ENCODE assay signal across 2 cellular contexts in the genomic region with DNA sequence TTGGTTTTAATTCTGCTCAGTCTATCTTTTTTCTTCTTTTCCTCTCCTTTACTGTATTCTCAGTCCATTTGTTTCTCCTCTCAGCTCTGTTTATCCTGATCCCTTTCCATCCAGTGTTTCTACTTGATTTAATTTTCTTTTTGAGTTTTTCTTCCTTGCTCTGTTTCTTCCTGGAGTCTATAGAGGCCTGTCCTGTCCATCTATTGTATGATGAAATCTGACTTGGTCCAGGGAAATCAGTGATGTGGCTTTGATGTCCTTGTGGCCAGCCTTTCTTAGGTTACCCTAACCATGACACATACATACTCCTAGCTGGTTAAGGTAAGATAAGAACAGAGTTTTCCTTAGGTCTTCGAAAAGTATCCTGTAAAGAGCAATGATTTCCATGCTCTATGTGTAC.
TF ChIP-seq lines count a peak whose summit lies in the region.

No MANE protein-coding gene starts in this region.

TF ChIP-seq in IMR-90, 13 proteins besides CTCF, POLR2A, EP300 and RAD21:
- 0 out of 2 replicates have a peak, but pooled peaks have one; percentile 1 for TF ChIP-seq CEBPB (IDR thresholded peaks at IDR 0.05; ENCODE audit: low read depth, low read length)
- TF ChIP-seq, protein P1, sequence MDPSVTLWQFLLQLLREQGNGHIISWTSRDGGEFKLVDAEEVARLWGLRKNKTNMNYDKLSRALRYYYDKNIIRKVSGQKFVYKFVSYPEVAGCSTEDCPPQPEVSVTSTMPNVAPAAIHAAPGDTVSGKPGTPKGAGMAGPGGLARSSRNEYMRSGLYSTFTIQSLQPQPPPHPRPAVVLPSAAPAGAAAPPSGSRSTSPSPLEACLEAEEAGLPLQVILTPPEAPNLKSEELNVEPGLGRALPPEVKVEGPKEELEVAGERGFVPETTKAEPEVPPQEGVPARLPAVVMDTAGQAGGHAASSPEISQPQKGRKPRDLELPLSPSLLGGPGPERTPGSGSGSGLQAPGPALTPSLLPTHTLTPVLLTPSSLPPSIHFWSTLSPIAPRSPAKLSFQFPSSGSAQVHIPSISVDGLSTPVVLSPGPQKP (IDR thresholded peaks at IDR 0.05; ENCODE audit: borderline replicate concordance, low read depth, low read length), result no peak

TF ChIP-seq in K562, 482 proteins besides CTCF, POLR2A, EP300 and RAD21 (continues in another document):
- TF ChIP-seq, protein P2, sequence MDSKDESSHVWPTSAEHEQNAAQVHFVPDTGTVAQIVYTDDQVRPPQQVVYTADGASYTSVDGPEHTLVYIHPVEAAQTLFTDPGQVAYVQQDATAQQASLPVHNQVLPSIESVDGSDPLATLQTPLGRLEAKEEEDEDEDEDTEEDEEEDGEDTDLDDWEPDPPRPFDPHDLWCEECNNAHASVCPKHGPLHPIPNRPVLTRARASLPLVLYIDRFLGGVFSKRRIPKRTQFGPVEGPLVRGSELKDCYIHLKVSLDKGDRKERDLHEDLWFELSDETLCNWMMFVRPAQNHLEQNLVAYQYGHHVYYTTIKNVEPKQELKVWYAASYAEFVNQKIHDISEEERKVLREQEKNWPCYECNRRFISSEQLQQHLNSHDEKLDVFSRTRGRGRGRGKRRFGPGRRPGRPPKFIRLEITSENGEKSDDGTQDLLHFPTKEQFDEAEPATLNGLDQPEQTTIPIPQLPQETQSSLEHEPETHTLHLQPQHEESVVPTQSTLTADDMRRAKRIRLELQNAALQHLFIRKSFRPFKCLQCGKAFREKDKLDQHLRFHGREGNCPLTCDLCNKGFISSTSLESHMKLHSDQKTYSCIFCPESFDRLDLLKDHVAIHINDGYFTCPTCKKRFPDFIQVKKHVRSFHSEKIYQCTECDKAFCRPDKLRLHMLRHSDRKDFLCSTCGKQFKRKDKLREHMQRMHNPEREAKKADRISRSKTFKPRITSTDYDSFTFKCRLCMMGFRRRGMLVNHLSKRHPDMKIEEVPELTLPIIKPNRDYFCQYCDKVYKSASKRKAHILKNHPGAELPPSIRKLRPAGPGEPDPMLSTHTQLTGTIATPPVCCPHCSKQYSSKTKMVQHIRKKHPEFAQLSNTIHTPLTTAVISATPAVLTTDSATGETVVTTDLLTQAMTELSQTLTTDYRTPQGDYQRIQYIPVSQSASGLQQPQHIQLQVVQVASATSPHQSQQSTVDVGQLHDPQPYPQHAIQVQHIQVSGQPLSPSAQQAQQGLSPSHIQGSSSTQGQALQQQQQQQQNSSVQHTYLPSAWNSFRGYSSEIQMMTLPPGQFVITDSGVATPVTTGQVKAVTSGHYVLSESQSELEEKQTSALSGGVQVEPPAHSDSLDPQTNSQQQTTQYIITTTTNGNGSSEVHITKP (IDR thresholded peaks at IDR 0.05; ENCODE audit: partially characterized antibody), result no peak
- TF ChIP-seq DACH1 (IDR thresholded peaks at IDR 0.05; ENCODE audit: partially characterized antibody) (no peak), NELFE (IDR thresholded peaks at IDR 0.05; ENCODE audit: insufficient read depth, insufficient read length) (no peak), FOSL1 (tag; conservative IDR thresholded peaks at IDR 0.05) (peak; percentile 69; the same call in 1 of the 2 replicates), CEBPG (CRISPR knock-in tag; IDR thresholded peaks at IDR 0.05) (no peak), CEBPG (tag; conservative IDR thresholded peaks at IDR 0.05 in 1 of 2, IDR thresholded peaks at IDR 0.05 in 1 of 2) (peak; percentile 51 to 96; a peak in 3 of 4 replicates), YY1 (IDR thresholded peaks at IDR 0.05; ENCODE audit: borderline replicate concordance in 1 of 3, control insufficient read depth in 1 of 3, extremely low read depth in 1 of 3, insufficient read depth in 3 of 3, insufficient read length in 1 of 3, insufficient replicate concordance in 2 of 3, low read depth in 1 of 3, low read length in 2 of 3) (no peak), ZFP30 (CRISPR knock-in tag; IDR thresholded peaks at IDR 0.05; ENCODE audit: borderline replicate concordance) (no peak), SMAD3 (CRISPR knock-in tag; conservative IDR thresholded peaks at IDR 0.05) (no peak), NR2C2 (CRISPR knock-in tag; IDR thresholded peaks at IDR 0.05) (no peak), NR2C2 (tag; IDR thresholded peaks at IDR 0.05) (peak; percentile 46; the same call in 1 of the 2 replicates), BRD4 (IDR thresholded peaks at IDR 0.05) (no peak), BMI1 (IDR thresholded peaks at IDR 0.05; ENCODE audit: low read length) (no peak), CBX2 (IDR thresholded peaks at IDR 0.05; ENCODE audit: insufficient read depth, low read length, poor library complexity, severe bottlenecking) (no peak), POLR2G (IDR thresholded peaks at IDR 0.05; ENCODE audit: low read depth, low read length) (no peak), GABPA (tag; conservative IDR thresholded peaks at IDR 0.05; ENCODE audit: low read depth) (peak; percentile 35), NCOA1 (IDR thresholded peaks at IDR 0.05; ENCODE audit: low read depth) (no peak), KDM5B (IDR thresholded peaks at IDR 0.05; ENCODE audit: insufficient replicate concordance, low read depth, low read length) (no peak), NCOA4 (IDR thresholded peaks at IDR 0.05; ENCODE audit: partially characterized antibody) (no peak), ZFPM2 (CRISPR knock-in tag; IDR thresholded peaks at IDR 0.05) (no peak), ZNF589 (CRISPR knock-in tag; IDR thresholded peaks at IDR 0.05; ENCODE audit: low read depth) (peak; percentile 93), ZNF584 (CRISPR knock-in tag; IDR thresholded peaks at IDR 0.05; ENCODE audit: low read depth) (peak; percentile 15), DIDO1 (tag; IDR thresholded peaks at IDR 0.05; ENCODE audit: low read depth) (no peak), TARDBP (IDR thresholded peaks at IDR 0.05) (no peak), KAT8 (IDR thresholded peaks at IDR 0.05; ENCODE audit: low read depth) (no peak), ZNF431 (CRISPR knock-in tag; IDR thresholded peaks at IDR 0.05) (no peak), HNRNPK (IDR thresholded peaks at IDR 0.05; ENCODE audit: low read depth, low read length, poor library complexity, severe bottlenecking) (no peak), RBM39 (optimal IDR thresholded peaks at IDR 0.05; ENCODE audit: low read depth, low read length) (no peak), MBD2 (IDR thresholded peaks at IDR 0.05; ENCODE audit: borderline replicate concordance, low read depth) (no peak), ZSCAN32 (CRISPR knock-in tag; IDR thresholded peaks at IDR 0.05) (peak; percentile 65; the same call in 1 of the 2 replicates), STAT5B (CRISPR knock-in tag; IDR thresholded peaks at IDR 0.05) (no peak), NFIX (CRISPR knock-in tag; IDR thresholded peaks at IDR 0.05; ENCODE audit: low read depth) (no peak), SUPT5H (IDR thresholded peaks at IDR 0.05) (no peak), ELF1 (tag; IDR thresholded peaks at IDR 0.05) (no peak), MTF1 (CRISPR knock-in tag; IDR thresholded peaks at IDR 0.05; ENCODE audit: borderline replicate concordance) (no peak), SOX6 (IDR thresholded peaks at IDR 0.05) (no peak), ZFX (CRISPR knock-in tag; IDR thresholded peaks at IDR 0.05) (no peak), FOS (IDR thresholded peaks at IDR 0.05; ENCODE audit: extremely low read depth, insufficient read length) (no peak)
- TF ChIP-seq, protein P3, sequence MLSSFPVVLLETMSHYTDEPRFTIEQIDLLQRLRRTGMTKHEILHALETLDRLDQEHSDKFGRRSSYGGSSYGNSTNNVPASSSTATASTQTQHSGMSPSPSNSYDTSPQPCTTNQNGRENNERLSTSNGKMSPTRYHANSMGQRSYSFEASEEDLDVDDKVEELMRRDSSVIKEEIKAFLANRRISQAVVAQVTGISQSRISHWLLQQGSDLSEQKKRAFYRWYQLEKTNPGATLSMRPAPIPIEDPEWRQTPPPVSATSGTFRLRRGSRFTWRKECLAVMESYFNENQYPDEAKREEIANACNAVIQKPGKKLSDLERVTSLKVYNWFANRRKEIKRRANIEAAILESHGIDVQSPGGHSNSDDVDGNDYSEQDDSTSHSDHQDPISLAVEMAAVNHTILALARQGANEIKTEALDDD (IDR thresholded peaks at IDR 0.05), result peak; percentile 29; the same call in 1 of the 2 replicates
- TF ChIP-seq, protein P4, sequence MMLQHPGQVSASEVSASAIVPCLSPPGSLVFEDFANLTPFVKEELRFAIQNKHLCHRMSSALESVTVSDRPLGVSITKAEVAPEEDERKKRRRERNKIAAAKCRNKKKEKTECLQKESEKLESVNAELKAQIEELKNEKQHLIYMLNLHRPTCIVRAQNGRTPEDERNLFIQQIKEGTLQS (IDR thresholded peaks at IDR 0.05), result peak; percentile 46
- TF ChIP-seq, protein P4 (CRISPR knock-in tag; conservative IDR thresholded peaks at IDR 0.05), result no peak
- TF ChIP-seq, protein P5, sequence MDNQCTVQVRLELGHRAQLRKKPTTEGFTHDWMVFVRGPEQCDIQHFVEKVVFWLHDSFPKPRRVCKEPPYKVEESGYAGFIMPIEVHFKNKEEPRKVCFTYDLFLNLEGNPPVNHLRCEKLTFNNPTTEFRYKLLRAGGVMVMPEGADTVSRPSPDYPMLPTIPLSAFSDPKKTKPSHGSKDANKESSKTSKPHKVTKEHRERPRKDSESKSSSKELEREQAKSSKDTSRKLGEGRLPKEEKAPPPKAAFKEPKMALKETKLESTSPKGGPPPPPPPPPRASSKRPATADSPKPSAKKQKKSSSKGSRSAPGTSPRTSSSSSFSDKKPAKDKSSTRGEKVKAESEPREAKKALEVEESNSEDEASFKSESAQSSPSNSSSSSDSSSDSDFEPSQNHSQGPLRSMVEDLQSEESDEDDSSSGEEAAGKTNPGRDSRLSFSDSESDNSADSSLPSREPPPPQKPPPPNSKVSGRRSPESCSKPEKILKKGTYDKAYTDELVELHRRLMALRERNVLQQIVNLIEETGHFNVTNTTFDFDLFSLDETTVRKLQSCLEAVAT (IDR thresholded peaks at IDR 0.05), result no peak
- TF ChIP-seq, protein P6, sequence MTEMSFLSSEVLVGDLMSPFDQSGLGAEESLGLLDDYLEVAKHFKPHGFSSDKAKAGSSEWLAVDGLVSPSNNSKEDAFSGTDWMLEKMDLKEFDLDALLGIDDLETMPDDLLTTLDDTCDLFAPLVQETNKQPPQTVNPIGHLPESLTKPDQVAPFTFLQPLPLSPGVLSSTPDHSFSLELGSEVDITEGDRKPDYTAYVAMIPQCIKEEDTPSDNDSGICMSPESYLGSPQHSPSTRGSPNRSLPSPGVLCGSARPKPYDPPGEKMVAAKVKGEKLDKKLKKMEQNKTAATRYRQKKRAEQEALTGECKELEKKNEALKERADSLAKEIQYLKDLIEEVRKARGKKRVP (CRISPR knock-in tag; IDR thresholded peaks at IDR 0.05), result peak; percentile 82
- TF ChIP-seq, protein P7, sequence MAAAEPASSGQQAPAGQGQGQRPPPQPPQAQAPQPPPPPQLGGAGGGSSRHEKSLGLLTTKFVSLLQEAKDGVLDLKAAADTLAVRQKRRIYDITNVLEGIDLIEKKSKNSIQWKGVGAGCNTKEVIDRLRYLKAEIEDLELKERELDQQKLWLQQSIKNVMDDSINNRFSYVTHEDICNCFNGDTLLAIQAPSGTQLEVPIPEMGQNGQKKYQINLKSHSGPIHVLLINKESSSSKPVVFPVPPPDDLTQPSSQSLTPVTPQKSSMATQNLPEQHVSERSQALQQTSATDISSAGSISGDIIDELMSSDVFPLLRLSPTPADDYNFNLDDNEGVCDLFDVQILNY (CRISPR knock-in tag; IDR thresholded peaks at IDR 0.05), result no peak
- TF ChIP-seq, protein P8, sequence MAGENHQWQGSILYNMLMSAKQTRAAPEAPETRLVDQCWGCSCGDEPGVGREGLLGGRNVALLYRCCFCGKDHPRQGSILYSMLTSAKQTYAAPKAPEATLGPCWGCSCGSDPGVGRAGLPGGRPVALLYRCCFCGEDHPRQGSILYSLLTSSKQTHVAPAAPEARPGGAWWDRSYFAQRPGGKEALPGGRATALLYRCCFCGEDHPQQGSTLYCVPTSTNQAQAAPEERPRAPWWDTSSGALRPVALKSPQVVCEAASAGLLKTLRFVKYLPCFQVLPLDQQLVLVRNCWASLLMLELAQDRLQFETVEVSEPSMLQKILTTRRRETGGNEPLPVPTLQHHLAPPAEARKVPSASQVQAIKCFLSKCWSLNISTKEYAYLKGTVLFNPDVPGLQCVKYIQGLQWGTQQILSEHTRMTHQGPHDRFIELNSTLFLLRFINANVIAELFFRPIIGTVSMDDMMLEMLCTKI (IDR thresholded peaks at IDR 0.05; ENCODE audit: partially characterized antibody), result no peak
- TF ChIP-seq, protein P9, sequence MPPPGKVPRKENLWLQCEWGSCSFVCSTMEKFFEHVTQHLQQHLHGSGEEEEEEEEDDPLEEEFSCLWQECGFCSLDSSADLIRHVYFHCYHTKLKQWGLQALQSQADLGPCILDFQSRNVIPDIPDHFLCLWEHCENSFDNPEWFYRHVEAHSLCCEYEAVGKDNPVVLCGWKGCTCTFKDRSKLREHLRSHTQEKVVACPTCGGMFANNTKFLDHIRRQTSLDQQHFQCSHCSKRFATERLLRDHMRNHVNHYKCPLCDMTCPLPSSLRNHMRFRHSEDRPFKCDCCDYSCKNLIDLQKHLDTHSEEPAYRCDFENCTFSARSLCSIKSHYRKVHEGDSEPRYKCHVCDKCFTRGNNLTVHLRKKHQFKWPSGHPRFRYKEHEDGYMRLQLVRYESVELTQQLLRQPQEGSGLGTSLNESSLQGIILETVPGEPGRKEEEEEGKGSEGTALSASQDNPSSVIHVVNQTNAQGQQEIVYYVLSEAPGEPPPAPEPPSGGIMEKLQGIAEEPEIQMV (tag; conservative IDR thresholded peaks at IDR 0.05; ENCODE audit: low read depth), result no peak
- TF ChIP-seq, protein P10, sequence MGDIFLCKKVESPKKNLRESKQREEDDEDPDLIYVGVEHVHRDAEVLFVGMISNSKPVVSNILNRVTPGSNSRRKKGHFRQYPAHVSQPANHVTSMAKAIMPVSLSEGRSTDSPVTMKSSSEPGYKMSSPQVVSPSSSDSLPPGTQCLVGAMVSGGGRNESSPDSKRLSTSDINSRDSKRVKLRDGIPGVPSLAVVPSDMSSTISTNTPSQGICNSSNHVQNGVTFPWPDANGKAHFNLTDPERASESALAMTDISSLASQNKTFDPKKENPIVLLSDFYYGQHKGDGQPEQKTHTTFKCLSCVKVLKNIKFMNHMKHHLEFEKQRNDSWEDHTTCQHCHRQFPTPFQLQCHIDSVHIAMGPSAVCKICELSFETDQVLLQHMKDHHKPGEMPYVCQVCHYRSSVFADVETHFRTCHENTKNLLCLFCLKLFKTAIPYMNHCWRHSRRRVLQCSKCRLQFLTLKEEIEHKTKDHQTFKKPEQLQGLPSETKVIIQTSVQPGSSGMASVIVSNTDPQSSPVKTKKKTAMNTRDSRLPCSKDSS (IDR thresholded peaks at IDR 0.05; ENCODE audit: low read depth, partially characterized antibody), result no peak
- TF ChIP-seq, protein P11, sequence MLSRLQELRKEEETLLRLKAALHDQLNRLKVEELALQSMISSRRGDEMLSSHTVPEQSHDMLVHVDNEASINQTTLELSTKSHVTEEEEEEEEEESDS (CRISPR knock-in tag; IDR thresholded peaks at IDR 0.05), result no peak
- TF ChIP-seq, protein P12, sequence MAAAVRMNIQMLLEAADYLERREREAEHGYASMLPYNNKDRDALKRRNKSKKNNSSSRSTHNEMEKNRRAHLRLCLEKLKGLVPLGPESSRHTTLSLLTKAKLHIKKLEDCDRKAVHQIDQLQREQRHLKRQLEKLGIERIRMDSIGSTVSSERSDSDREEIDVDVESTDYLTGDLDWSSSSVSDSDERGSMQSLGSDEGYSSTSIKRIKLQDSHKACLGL (CRISPR knock-in tag; IDR thresholded peaks at IDR 0.05; ENCODE audit: borderline replicate concordance, poor library complexity, severe bottlenecking), result no peak
